ENCODE assay signal across 28 cellular contexts in the genomic region with DNA sequence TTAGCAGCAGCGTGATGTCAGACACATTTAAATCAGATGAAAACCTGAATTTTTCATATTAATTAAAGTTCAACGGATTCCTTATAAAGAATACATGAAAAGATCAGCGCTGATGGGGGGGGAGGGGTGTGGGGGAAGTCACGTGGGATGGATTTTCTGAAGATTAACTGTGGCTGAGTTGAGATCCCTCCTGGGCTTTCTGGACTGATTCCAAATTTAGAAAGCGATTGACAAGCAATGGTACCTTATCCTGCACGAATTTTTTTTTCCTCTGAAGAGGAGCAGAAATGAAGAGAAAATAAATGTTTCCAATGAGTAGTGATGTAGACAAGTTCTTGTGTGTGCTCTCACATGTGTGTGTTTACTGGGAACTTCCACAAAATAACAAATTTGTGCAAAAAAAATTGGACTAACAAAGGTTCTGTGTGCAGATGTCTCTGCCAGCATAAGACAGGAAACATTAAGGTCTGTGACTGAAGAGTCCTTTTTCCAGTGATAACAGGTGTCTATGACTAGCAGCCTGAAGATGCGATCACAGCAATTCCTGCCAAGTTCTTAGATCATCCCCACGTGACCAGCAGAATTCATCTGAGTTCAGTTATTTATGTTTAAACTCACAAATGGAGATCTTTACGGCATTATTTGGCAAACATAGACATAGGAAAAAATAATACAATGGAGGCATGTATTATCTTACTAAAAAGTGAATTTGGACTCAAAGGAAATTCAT.
A peak's percentile ranks its signal among the peaks of the same experiment; 100 is the strongest.
DNase-seq lines count a peak whose midpoint lies in the region; ATAC-seq and TF ChIP-seq lines count a peak whose summit lies in the region.
"Had no signal": no experiment of that assay in that cellular context is flagged by ENCODE, and none has a peak within 500 bp of the region (broad histone marks: within the 10 kb centered on the region; RNA-seq: fewer than 3 reads in every experiment).

No MANE protein-coding gene starts in this region.

- H3K9me2 ChIP-seq in PC-3 (replicated peaks; ENCODE audit: low read length) = no peaks in the 10 kb centered on the region

- ATAC-seq in HG02981 (IDR thresholded peaks at IDR 0.05; ENCODE audit: unreplicated experiment) (no peak), PC-3 (no peak)
- ATAC-seq: CD8-positive, alpha-beta T cell; HCT116; left lung; Panc1; right lobe of liver had no signal

- POLR2A ChIA-PET in PC-3 (lab: Charles Lee; ENCODE audit: unreplicated experiment) = no interaction called here

- H3K27me3 ChIP-seq in trophoblast cell (ENCODE audit: insufficient read depth, low read length) = no peaks in the 10 kb centered on the region
- no peaks in the 10 kb centered on the region for H3K27me3 ChIP-seq in PC-3 (ENCODE audit: low read length)
- H3K27me3 ChIP-seq: BE2C, left lung, right lobe of liver, stomach, thyroid gland had no signal

- intact Hi-C loops in PC-3 (cut with micrococcal nuclease) = no loop called here

- H3K14ac ChIP-seq in trophoblast cell (ENCODE audit: low read length) = no peak overlapping the region

- no peak overlapping the region for H3K18ac ChIP-seq in trophoblast cell (ENCODE audit: low read length)

- H3K4me3 ChIP-seq in trophoblast cell (ENCODE audit: low read depth, low read length) (no peak overlapping the region), PC-3 (ENCODE audit: low read length) (no peak overlapping the region)
- H3K4me3 ChIP-seq: left lung, right lobe of liver, stomach, thyroid gland had no signal

- BruUV-seq in PC-3 (replicated peaks; lab: Mats Ljungman, UMichigan) = no TSS peak

- H3K27ac ChIP-seq in trophoblast cell (ENCODE audit: low read depth, low read length) (no peak overlapping the region), PC-3 (ENCODE audit: low read length) (no peak overlapping the region)
- H3K27ac ChIP-seq: left lung, right lobe of liver, stomach, thyroid gland, VCaP had no signal

- H3K79me2 ChIP-seq in trophoblast cell (ENCODE audit: control insufficient read depth, insufficient read depth, low read length, poor library complexity) (no peaks in the 10 kb centered on the region), PC-3 (ENCODE audit: low read length) (no peaks in the 10 kb centered on the region)

- H3K23ac ChIP-seq in trophoblast cell (ENCODE audit: low read length) = no peak overlapping the region

- no peaks in the 10 kb centered on the region for H3K79me1 ChIP-seq in trophoblast cell (ENCODE audit: low read length)

- no peaks in the 10 kb centered on the region for H3K9me3 ChIP-seq in trophoblast cell (ENCODE audit: insufficient read depth, low read depth, low read length)
- no peaks in the 10 kb centered on the region for H3K9me3 ChIP-seq in PC-3 (ENCODE audit: low read length)
- H3K9me3 ChIP-seq: BE2C, left lung, right lobe of liver, thyroid gland had no signal

- H3F3A ChIP-seq in PC-3 (ENCODE audit: low read length, unreplicated experiment) = no peaks in the 10 kb centered on the region

- DNase-seq in LHCN-M2 (ENCODE audit: low read depth) (peak; percentile 32), NCI-H82 treated with DMSO at 0.1 percent for 48 hours (lab: John Stamatoyannopoulos, UW; ENCODE audit: unreplicated experiment) (peak; percentile 66), fibroblast of the conjunctiva (ENCODE audit: low read depth) (peak; percentile 2), retina (peak; percentile 5), trophoblast cell (no peak), PC-3 (no peak)
- DNase-seq: ACHN; activated CD4-positive, alpha-beta T cell treated with anti-CD3 and anti-CD28 coated beads for 48 hours; activated naive CD4-positive, alpha-beta T cell treated with anti-CD3 and anti-CD28 coated beads, Interleukin-2, amount 50 U/mL, for 16 hours; activated T-cell treated with anti-CD3 and anti-CD28 coated beads for 4 hours; amniotic stem cell; BE2C; CD8-positive, alpha-beta T cell; effector CD8-positive, alpha-beta T cell; islet precursor cell; left lung; NCI-H1417 treated with DMSO at 0.1 percent for 48 hours; NCI-H2029 treated with DMSO at 0.1 percent for 48 hours; NCI-H226; right lobe of liver; SHP77; stimulated activated CD4-positive, alpha-beta T cell treated with anti-CD3 and anti-CD28 coated beads, Interleukin-2, amount 100 ng/mL, for 48 hours; stomach; thyroid gland had no signal

- H4K20me1 ChIP-seq in PC-3 (ENCODE audit: low read length) = no peaks in the 10 kb centered on the region

- H2AFZ ChIP-seq in trophoblast cell (ENCODE audit: insufficient read depth, low read length, poor library complexity) (no peak overlapping the region), PC-3 (ENCODE audit: low read length) (no peak overlapping the region)

- H2BK120ac ChIP-seq in trophoblast cell (ENCODE audit: insufficient read depth, low read length, poor library complexity) = no peak overlapping the region

- H2AK5ac ChIP-seq in trophoblast cell (ENCODE audit: low read length) = no peak overlapping the region

- H3K36me3 ChIP-seq in trophoblast cell (ENCODE audit: control insufficient read depth in 1 of 2, insufficient read depth in 2 of 2, low read length in 2 of 2) = no peaks in the 10 kb centered on the region
- no peaks in the 10 kb centered on the region for H3K36me3 ChIP-seq in PC-3 (ENCODE audit: low read depth, low read length)
- H3K36me3 ChIP-seq: BE2C, left lung, right lobe of liver, stomach, thyroid gland had no signal

- H3K4me1 ChIP-seq in trophoblast cell (ENCODE audit: control insufficient read depth in 1 of 2, insufficient read depth in 2 of 2, low read length in 2 of 2) (no peaks in the 10 kb centered on the region), PC-3 (ENCODE audit: insufficient read depth, low read length) (no peaks in the 10 kb centered on the region)
- H3K4me1 ChIP-seq: BE2C, left lung, right lobe of liver, stomach, thyroid gland had no signal

- no peak overlapping the region for H4K12ac ChIP-seq in trophoblast cell (ENCODE audit: low read depth, low read length)

- H4K91ac ChIP-seq in trophoblast cell (ENCODE audit: low read depth, low read length) = no peak overlapping the region

- no CpG with 5 or more reads among the region's 9 CpGs for WGBS in trophoblast cell (ENCODE audit: extremely low coverage, insufficient coverage, insufficient read length)

- H4K8ac ChIP-seq in trophoblast cell (ENCODE audit: low read depth, low read length) = no peak overlapping the region

- H3K4ac ChIP-seq in trophoblast cell (ENCODE audit: low read depth, low read length) = no peak overlapping the region

- no peak overlapping the region for H2BK5ac ChIP-seq in trophoblast cell (ENCODE audit: low read depth, low read length, poor library complexity)

- CTCF ChIA-PET in PC-3 (lab: Charles Lee) = no interaction called here

- H2BK12ac ChIP-seq in trophoblast cell (ENCODE audit: low read length) = no peak overlapping the region

- no peak overlapping the region for H3K9ac ChIP-seq in trophoblast cell (ENCODE audit: low read length)
- H3K9ac ChIP-seq in PC-3 (ENCODE audit: low read length) = no peak overlapping the region

- no peak for TF ChIP-seq CTCF in PC-3 (conservative IDR thresholded peaks at IDR 0.05; ENCODE audit: low read depth, low read length)

- H3K4me2 ChIP-seq in trophoblast cell (ENCODE audit: low read length) (no peak overlapping the region), PC-3 (ENCODE audit: low read length) (no peak overlapping the region)

Comparison
In these comparisons a context has a peak if more than half of its experiments do, and no peak if none do; other contexts are left out.
1. DNase-seq: peak in LHCN-M2 (single experiment), NCI-H82 treated with DMSO at 0.1 percent for 48 hours (single experiment), fibroblast of the conjunctiva (single experiment) and retina (single experiment); none in trophoblast cell (0 of 2) and PC-3 (single experiment).